30 cellular contexts compared by ENCODE assay signal in the genomic region with DNA sequence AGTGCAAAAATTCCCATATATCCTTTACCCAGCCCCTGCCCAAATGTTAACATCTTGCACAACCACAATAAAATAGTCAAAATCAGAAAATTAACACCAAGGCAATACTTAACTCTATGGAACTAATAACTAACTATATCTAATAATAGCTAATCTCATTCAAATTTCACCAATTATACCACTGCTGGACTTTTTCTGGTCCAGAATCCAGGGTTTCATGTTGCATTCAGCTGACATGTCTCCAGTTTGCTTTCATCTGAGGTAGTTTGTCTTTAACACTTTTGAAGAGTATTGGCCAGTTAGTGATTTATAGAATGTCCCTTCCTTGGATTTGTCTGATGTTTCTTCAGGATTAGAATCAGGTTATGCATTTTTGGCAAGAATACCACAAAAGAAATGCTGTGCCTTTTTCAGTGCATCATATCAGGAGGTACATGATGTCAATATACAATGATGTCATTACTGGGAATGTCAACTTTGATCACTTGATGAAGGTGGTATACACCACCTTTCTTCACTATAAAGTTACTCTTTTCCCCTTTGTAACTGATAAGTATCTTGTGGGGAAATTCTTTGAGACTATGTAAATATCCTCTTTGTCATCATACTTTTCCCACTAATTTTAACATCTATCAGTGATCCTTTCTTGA.
"Had no signal": no experiment of that assay in that cellular context is flagged by ENCODE, and none has a peak within 500 bp of the region (broad histone marks: within the 10 kb centered on the region; RNA-seq: fewer than 3 reads in every experiment).

No MANE protein-coding gene starts in this region.

- H3K4me1 ChIP-seq: left lung, lower lobe of right lung, pancreas, prostate gland, sigmoid colon, spleen, suprapubic skin, tibial artery, upper lobe of right lung, uterus had no signal

- H3K9me3 ChIP-seq: left lung, lower lobe of right lung, pancreas, prostate gland, sigmoid colon, suprapubic skin, thoracic aorta, tibial artery, upper lobe of right lung, uterus had no signal

- H3K4me3 ChIP-seq: left lung, lower lobe of right lung, pancreas, prostate gland, sigmoid colon, spleen, suprapubic skin, thoracic aorta, tibial artery, upper lobe of right lung, uterus had no signal

- H3K9me3 Mint-ChIP-seq: stimulated activated effector memory CD8-positive, alpha-beta T cell treated with anti-CD3 and anti-CD28 coated beads, Interleukin-12 subunit alpha, Interleukin-12 subunit beta, amount 100 ng/mL, for 72 hours had no signal

- H3K36me3 ChIP-seq: left lung, lower lobe of right lung, pancreas, prostate gland, sigmoid colon, spleen, suprapubic skin, thoracic aorta, tibial artery, upper lobe of right lung, uterus had no signal

- H3K27ac ChIP-seq: left lung, lower lobe of right lung, pancreas, prostate gland, sigmoid colon, spleen, suprapubic skin, thoracic aorta, tibial artery, upper lobe of right lung, uterus had no signal

- H3K36me3 Mint-ChIP-seq: stimulated activated effector memory CD8-positive, alpha-beta T cell treated with anti-CD3 and anti-CD28 coated beads, Interleukin-12 subunit alpha, Interleukin-12 subunit beta, amount 100 ng/mL, for 72 hours had no signal

- DNase-seq: hypothalamus; immature natural killer cell; kidney; left colon; left lung; lower lobe of right lung; mesenchymal stem cell; naive thymus-derived CD8-positive, alpha-beta T cell; nucleus accumbens; pancreas; posterior cingulate gyrus; retina; right cardiac atrium; sigmoid colon; small intestine; spleen; stimulated activated CD4-positive, alpha-beta T cell treated with anti-CD3 and anti-CD28 coated beads, Interleukin-4, amount 100 ng/mL, for 24 hours; stimulated activated naive CD4-positive, alpha-beta T cell; tibial artery; trophoblast cell; upper lobe of right lung; uterus had no signal

- ATAC-seq: left colon; left lung; lower lobe of right lung; naive thymus-derived CD8-positive, alpha-beta T cell; pancreas; right cardiac atrium; stimulated activated effector memory CD8-positive, alpha-beta T cell treated with anti-CD3 and anti-CD28 coated beads, Interleukin-12 subunit alpha, Interleukin-12 subunit beta, amount 100 ng/mL, for 72 hours; upper lobe of right lung had no signal

- H3K27me3 ChIP-seq: left lung, pancreas, sigmoid colon, spleen, suprapubic skin, tibial artery, upper lobe of right lung, uterus had no signal

- H3K4me3 Mint-ChIP-seq: immature natural killer cell; naive thymus-derived CD8-positive, alpha-beta T cell; nephron; neural crest cell; stimulated activated effector memory CD8-positive, alpha-beta T cell treated with anti-CD3 and anti-CD28 coated beads, Interleukin-12 subunit alpha, Interleukin-12 subunit beta, amount 100 ng/mL, for 72 hours; stimulated activated naive CD8-positive, alpha-beta T cell treated with anti-CD3 and anti-CD28 coated beads, Interleukin-15, Interleukin-2, amounts not matched to agents 100 ng/mL and 50 ng/mL, for 24 hours had no signal

- H3K27ac Mint-ChIP-seq: immature natural killer cell; naive thymus-derived CD8-positive, alpha-beta T cell; nephron; stimulated activated effector memory CD8-positive, alpha-beta T cell treated with anti-CD3 and anti-CD28 coated beads, Interleukin-12 subunit alpha, Interleukin-12 subunit beta, amount 100 ng/mL, for 72 hours; stimulated activated naive CD8-positive, alpha-beta T cell treated with anti-CD3 and anti-CD28 coated beads, Interleukin-15, Interleukin-2, amounts not matched to agents 100 ng/mL and 50 ng/mL, for 24 hours had no signal

- H3K4me1 Mint-ChIP-seq: immature natural killer cell; naive thymus-derived CD8-positive, alpha-beta T cell; nephron; stimulated activated effector memory CD8-positive, alpha-beta T cell treated with anti-CD3 and anti-CD28 coated beads, Interleukin-12 subunit alpha, Interleukin-12 subunit beta, amount 100 ng/mL, for 72 hours had no signal

- FAIRE-seq: islet of Langerhans, kidney, pancreas, small intestine had no signal
